Comparison of ENCODE assay signal across 14 cellular contexts in the genomic region with DNA sequence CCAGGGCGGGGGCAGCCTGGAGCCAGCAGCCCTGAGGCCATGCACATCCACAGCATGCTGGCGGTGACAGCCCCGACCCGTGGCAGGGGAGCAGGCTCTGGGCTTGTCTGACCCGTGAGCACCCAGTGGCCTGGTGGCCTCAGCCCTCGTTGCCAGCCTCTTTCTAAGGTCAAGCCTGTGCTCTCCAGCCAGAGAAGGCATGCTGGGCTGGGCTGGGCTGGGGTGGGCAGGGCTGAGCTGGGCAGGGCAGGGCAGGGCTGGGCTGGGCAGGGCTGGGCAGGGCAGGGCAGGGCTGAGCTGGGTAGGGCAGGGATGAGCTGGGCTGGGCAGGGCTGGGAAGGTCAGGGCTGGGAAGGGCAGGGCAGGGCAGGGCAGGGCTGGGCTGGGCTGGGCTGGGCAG. TPM values are rescaled to one million over a fixed set of nuclear protein-coding genes. Genes with fewer than 3 reads are reported as not detected.
A peak's percentile ranks its signal among the peaks of the same experiment; 100 is the strongest.
DNase-seq lines count a peak whose midpoint lies in the region; ATAC-seq and TF ChIP-seq lines count a peak whose summit lies in the region.
"Had no signal": no experiment of that assay in that cellular context is flagged by ENCODE, and none has a peak within 500 bp of the region (broad histone marks: within the 10 kb centered on the region; RNA-seq: fewer than 3 reads in every experiment).

No MANE protein-coding gene starts in this region.

- no peak overlapping the region for H3K27ac ChIP-seq in HCT116 (ENCODE audit: low read depth, low read length)
- H3K27ac ChIP-seq in PC-3 (ENCODE audit: low read length): no peak overlapping the region
- no peak overlapping the region for H3K27ac ChIP-seq in naive thymus-derived CD4-positive, alpha-beta T cell (ENCODE audit: low read depth, low read length)
- H3K27ac ChIP-seq: C4-2B had no signal

- no peak overlapping the region for H3K4me3 Mint-ChIP-seq in naive thymus-derived CD4-positive, alpha-beta T cell
- H3K4me3 Mint-ChIP-seq: CD4-positive, alpha-beta T cell; GM23338 had no signal

- no peak for TF ChIP-seq CTCF in HCT116 (IDR thresholded peaks at IDR 0.05 in 2 of 3, conservative IDR thresholded peaks at IDR 0.05 in 1 of 3; ENCODE audit: borderline replicate concordance in 1 of 3, insufficient read depth in 1 of 3, low read depth in 2 of 3, low read length in 2 of 3)
- TF ChIP-seq CTCF in PC-3 (conservative IDR thresholded peaks at IDR 0.05; ENCODE audit: low read depth, low read length): no peak

- H3K27me3 ChIP-seq in HCT116 (ENCODE audit: insufficient read depth, low read length) (no peaks in the 10 kb centered on the region), PC-3 (ENCODE audit: low read length) (no peaks in the 10 kb centered on the region)
- H3K27me3 ChIP-seq in naive thymus-derived CD4-positive, alpha-beta T cell (ENCODE audit: control insufficient read depth in 2 of 2, insufficient read depth in 2 of 2, low read length in 2 of 2): no peaks in the 10 kb centered on the region

- no peaks in the 10 kb centered on the region for H3K4me1 Mint-ChIP-seq in naive thymus-derived CD4-positive, alpha-beta T cell
- H3K4me1 Mint-ChIP-seq: GM23338 had no signal

- no peak overlapping the region for H3K9ac ChIP-seq in HCT116 (ENCODE audit: low read length)
- no peak overlapping the region for H3K9ac ChIP-seq in PC-3 (ENCODE audit: low read length)

- H3F3A ChIP-seq in PC-3 (ENCODE audit: low read length, unreplicated experiment): no peaks in the 10 kb centered on the region

- H3K79me2 ChIP-seq in HCT116 (ENCODE audit: insufficient read depth, low read length) (no peaks in the 10 kb centered on the region), PC-3 (ENCODE audit: low read length) (no peaks in the 10 kb centered on the region)

- H3K36me3 Mint-ChIP-seq in naive thymus-derived CD4-positive, alpha-beta T cell: no peaks in the 10 kb centered on the region

- H3K36me3 ChIP-seq in HCT116 (ENCODE audit: control insufficient read depth in 1 of 2, insufficient read depth in 2 of 2, low read length in 2 of 2) (no peaks in the 10 kb centered on the region), PC-3 (ENCODE audit: low read depth, low read length) (no peaks in the 10 kb centered on the region)
- H3K36me3 ChIP-seq in naive thymus-derived CD4-positive, alpha-beta T cell (ENCODE audit: control insufficient read depth in 2 of 3, insufficient read depth in 3 of 3, low read length in 3 of 3): no peaks in the 10 kb centered on the region

- no peak for TF ChIP-seq POLR2A in HCT116 (IDR thresholded peaks at IDR 0.05; ENCODE audit: borderline replicate concordance, extremely low read depth, insufficient read depth, insufficient read length)

- no peaks in the 10 kb centered on the region for H3K9me3 Mint-ChIP-seq in naive thymus-derived CD4-positive, alpha-beta T cell
- H3K9me3 Mint-ChIP-seq: CD4-positive, alpha-beta T cell; GM23338 had no signal

- RAD21 ChIA-PET in HCT116 (lab: Charles Lee; ENCODE audit: low non-redundant PET in 1 of 2, low total read pairs in 2 of 2, uncharacterized antibody in 2 of 2, unreplicated experiment in 2 of 2): no interaction called here

- H3K4me3 ChIP-seq in HCT116 (replicated peaks in 1 of 2; ENCODE audit: low read depth in 1 of 2, low read length in 2 of 2) (no peak overlapping the region), PC-3 (ENCODE audit: low read length) (no peak overlapping the region)
- H3K4me3 ChIP-seq in naive thymus-derived CD4-positive, alpha-beta T cell (ENCODE audit: low read length): no peak overlapping the region
- H3K4me3 ChIP-seq: GM23338, K562 had no signal

- POLR2A ChIA-PET in HCT116 (lab: Charles Lee) (interaction anchor here (0.5 kb wide), 1 partner anchor 1224 kb away, joined by 8 read pairs; no protein-coding TSS in a partner anchor), PC-3 (lab: Charles Lee; ENCODE audit: unreplicated experiment) (no interaction called here)
- POLR2A ChIA-PET in naive thymus-derived CD4-positive, alpha-beta T cell (lab: Charles Lee): no interaction called here

- H3K27me3 Mint-ChIP-seq in naive thymus-derived CD4-positive, alpha-beta T cell: no peaks in the 10 kb centered on the region
- H3K27me3 Mint-ChIP-seq: CD4-positive, alpha-beta T cell had no signal

- no peak for DNase-seq in HCT116 (ENCODE audit: low read depth, low spot score)
- DNase-seq in PC-3: no peak
- no peak for DNase-seq in naive thymus-derived CD4-positive, alpha-beta T cell
- no peak for DNase-seq in RKO (ENCODE audit: low spot score)
- no peak for DNase-seq in SW480 (ENCODE audit: low spot score)
- DNase-seq in activated CD4-positive, CD25-positive, alpha-beta regulatory T cell (lab: John Stamatoyannopoulos, UW): no peak
- DNase-seq: AML-193; Caco-2; CD4-positive, alpha-beta T cell; H7; IMR-90 had no signal

- H2AFZ ChIP-seq in HCT116 (ENCODE audit: low read depth, low read length, poor library complexity, severe bottlenecking) (no peak overlapping the region), PC-3 (ENCODE audit: low read length) (no peak overlapping the region)
- H2AFZ ChIP-seq: GM23338 had no signal

- no peak overlapping the region for H3K4me2 ChIP-seq in HCT116 (ENCODE audit: low read length)
- no peak overlapping the region for H3K4me2 ChIP-seq in PC-3 (ENCODE audit: low read length)
- H3K4me2 ChIP-seq: GM23338 had no signal

- H3K9me2 ChIP-seq in HCT116 (ENCODE audit: insufficient read depth) (no peaks in the 10 kb centered on the region), PC-3 (replicated peaks; ENCODE audit: low read length) (no peaks in the 10 kb centered on the region)

- no peak overlapping the region for H3K27ac Mint-ChIP-seq in naive thymus-derived CD4-positive, alpha-beta T cell
- H3K27ac Mint-ChIP-seq: CD4-positive, alpha-beta T cell; GM23338 had no signal

- intact Hi-C loops in HCT116 (cut with micrococcal nuclease): no loop called here
- intact Hi-C loops in PC-3 (cut with micrococcal nuclease): no loop called here
- intact Hi-C loops in naive thymus-derived CD4-positive, alpha-beta T cell (cut with micrococcal nuclease): no loop called here

- H3K4me1 ChIP-seq in HCT116 (ENCODE audit: control insufficient read depth in 1 of 2, insufficient read depth in 2 of 2, low read length in 2 of 2) (no peaks in the 10 kb centered on the region; a peak in 1 of 4 replicates), PC-3 (ENCODE audit: insufficient read depth, low read length) (no peaks in the 10 kb centered on the region)
- H3K4me1 ChIP-seq in naive thymus-derived CD4-positive, alpha-beta T cell (ENCODE audit: control insufficient read depth in 2 of 2, insufficient read depth in 2 of 2, low read length in 2 of 2): no peaks in the 10 kb centered on the region
- H3K4me1 ChIP-seq: Caco-2 had no signal

- no peaks in the 10 kb centered on the region for H3K9me3 ChIP-seq in HCT116 (ENCODE audit: control insufficient read depth in 1 of 2, insufficient read depth in 1 of 2, low read depth in 1 of 2, low read length in 2 of 2)
- no peaks in the 10 kb centered on the region for H3K9me3 ChIP-seq in PC-3 (ENCODE audit: low read length)
- no peaks in the 10 kb centered on the region for H3K9me3 ChIP-seq in naive thymus-derived CD4-positive, alpha-beta T cell (ENCODE audit: control insufficient read depth in 2 of 3, low read length in 3 of 3)
- H3K9me3 ChIP-seq: Caco-2 had no signal

- no TSS peak for BruUV-seq in HCT116 (replicated peaks; lab: Mats Ljungman, UMichigan)
- no TSS peak for BruUV-seq in PC-3 (replicated peaks; lab: Mats Ljungman, UMichigan)

- no peak for TF ChIP-seq RAD21 in HCT116 (IDR thresholded peaks at IDR 0.05; ENCODE audit: low read depth)

- H4K20me1 ChIP-seq in HCT116 (ENCODE audit: insufficient read depth) (no peaks in the 10 kb centered on the region), PC-3 (ENCODE audit: low read length) (no peaks in the 10 kb centered on the region)

- CTCF ChIA-PET in HCT116 (lab: Charles Lee) (interaction anchor here (0.8 to 0.9 kb wide), 2 partner anchors 12 to 165 kb away, joined by 3 to 4 read pairs; no protein-coding TSS in a partner anchor), PC-3 (lab: Charles Lee) (no interaction called here)
- CTCF ChIA-PET in naive thymus-derived CD4-positive, alpha-beta T cell (lab: Charles Lee): no interaction called here

- ATAC-seq in HCT116: peak; percentile 73
- ATAC-seq in PC-3: peak; percentile 24; the same call in 1 of the 2 replicates
- ATAC-seq in naive thymus-derived CD4-positive, alpha-beta T cell: peak; percentile 45
- ATAC-seq: GM23338, K562 had no signal

TF ChIP-seq in HCT116, 20 proteins besides CTCF, POLR2A, EP300 and RAD21:
- no peak for TF ChIP-seq FOSL1 (IDR thresholded peaks at IDR 0.05; ENCODE audit: low read depth)
- no peak for TF ChIP-seq REST (IDR thresholded peaks at IDR 0.05; ENCODE audit: low read depth)

RNA-seq across cellular contexts. Expression of gene H19, which starts 10.6 kb away (rescaled TPM):
- total RNA-seq in HCT116 (2021; ENCODE audit: unreplicated experiment) (10.5 TPM), PC-3 (2014; rRNA removed) (not detected in 2 replicates)
- 7.3 and 8.1 TPM in 2 replicates for polyA plus RNA-seq in HCT116 (2012)
- under 1 TPM in 2 of 5 experiments, not detected in 3; 0.29 to 0.44 TPM for total RNA-seq in naive thymus-derived CD4-positive, alpha-beta T cell
- not detected for polyA plus RNA-seq in naive thymus-derived CD4-positive, alpha-beta T cell
- total RNA-seq: CD4-positive, alpha-beta T cell; IMR-90 had no signal

RNA-seq across cellular contexts. Expression of gene MRPL23, which starts 39.9 kb away (rescaled TPM):
- total RNA-seq in HCT116 (2021; ENCODE audit: unreplicated experiment) (109 TPM), PC-3 (2014; rRNA removed) (232 and 299 TPM in 2 replicates)
- 120 and 124 TPM in 2 replicates for polyA plus RNA-seq in HCT116 (2012)
- total RNA-seq in naive thymus-derived CD4-positive, alpha-beta T cell: 10 to 100 TPM; 43.8 to 54.8 (median 50.4) TPM
- 10 to 100 TPM; 11.3 to 17.0 TPM for polyA plus RNA-seq in naive thymus-derived CD4-positive, alpha-beta T cell
